ENCODE assay signal across 2 cellular contexts in genomic region chr2:27792759-27793158, GRCh38.
TF ChIP-seq lines count a peak whose summit lies in the region.

No MANE protein-coding gene starts in this region.

TF ChIP-seq in A549, 52 proteins besides CTCF, POLR2A, EP300 and RAD21 (continued from another document):
- TF ChIP-seq, protein P1, sequence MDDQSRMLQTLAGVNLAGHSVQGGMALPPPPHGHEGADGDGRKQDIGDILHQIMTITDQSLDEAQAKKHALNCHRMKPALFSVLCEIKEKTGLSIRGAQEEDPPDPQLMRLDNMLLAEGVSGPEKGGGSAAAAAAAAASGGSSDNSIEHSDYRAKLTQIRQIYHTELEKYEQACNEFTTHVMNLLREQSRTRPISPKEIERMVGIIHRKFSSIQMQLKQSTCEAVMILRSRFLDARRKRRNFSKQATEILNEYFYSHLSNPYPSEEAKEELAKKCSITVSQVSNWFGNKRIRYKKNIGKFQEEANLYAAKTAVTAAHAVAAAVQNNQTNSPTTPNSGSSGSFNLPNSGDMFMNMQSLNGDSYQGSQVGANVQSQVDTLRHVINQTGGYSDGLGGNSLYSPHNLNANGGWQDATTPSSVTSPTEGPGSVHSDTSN (IDR thresholded peaks at IDR 0.05), result no peak

TF ChIP-seq in SK-N-SH, 30 proteins besides CTCF, POLR2A, EP300 and RAD21 (continued from another document):
- TF ChIP-seq, protein P1 (IDR thresholded peaks at IDR 0.05), result peak; percentile 22; the same call in 1 of the 2 replicates
- TF ChIP-seq FOSL2 (IDR thresholded peaks at IDR 0.05; ENCODE audit: borderline replicate concordance, low read depth), result peak; percentile 58; the same call in 1 of the 2 replicates
- no peak for TF ChIP-seq ELF1 (IDR thresholded peaks at IDR 0.05)
- TF ChIP-seq FOXM1 (IDR thresholded peaks at IDR 0.05; ENCODE audit: low read depth), result no peak
- TF ChIP-seq EZH2phosphoT487 (IDR thresholded peaks at IDR 0.05; ENCODE audit: borderline replicate concordance, low read depth), result no peak
- no peak for TF ChIP-seq GATA2 (CRISPR knock-in tag; IDR thresholded peaks at IDR 0.05)
- TF ChIP-seq MXI1 (IDR thresholded peaks at IDR 0.05; ENCODE audit: low read depth, low read length), result no peak
- no peak for TF ChIP-seq RFX5 (IDR thresholded peaks at IDR 0.05; ENCODE audit: low read length)
- TF ChIP-seq, protein P2, sequence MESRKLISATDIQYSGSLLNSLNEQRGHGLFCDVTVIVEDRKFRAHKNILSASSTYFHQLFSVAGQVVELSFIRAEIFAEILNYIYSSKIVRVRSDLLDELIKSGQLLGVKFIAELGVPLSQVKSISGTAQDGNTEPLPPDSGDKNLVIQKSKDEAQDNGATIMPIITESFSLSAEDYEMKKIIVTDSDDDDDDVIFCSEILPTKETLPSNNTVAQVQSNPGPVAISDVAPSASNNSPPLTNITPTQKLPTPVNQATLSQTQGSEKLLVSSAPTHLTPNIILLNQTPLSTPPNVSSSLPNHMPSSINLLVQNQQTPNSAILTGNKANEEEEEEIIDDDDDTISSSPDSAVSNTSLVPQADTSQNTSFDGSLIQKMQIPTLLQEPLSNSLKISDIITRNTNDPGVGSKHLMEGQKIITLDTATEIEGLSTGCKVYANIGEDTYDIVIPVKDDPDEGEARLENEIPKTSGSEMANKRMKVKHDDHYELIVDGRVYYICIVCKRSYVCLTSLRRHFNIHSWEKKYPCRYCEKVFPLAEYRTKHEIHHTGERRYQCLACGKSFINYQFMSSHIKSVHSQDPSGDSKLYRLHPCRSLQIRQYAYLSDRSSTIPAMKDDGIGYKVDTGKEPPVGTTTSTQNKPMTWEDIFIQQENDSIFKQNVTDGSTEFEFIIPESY (IDR thresholded peaks at IDR 0.05; ENCODE audit: borderline replicate concordance, low read depth), result no peak
- TF ChIP-seq NFIC (IDR thresholded peaks at IDR 0.05; ENCODE audit: borderline replicate concordance), result peak; percentile 29; the same call in 1 of the 2 replicates
- TF ChIP-seq REST (IDR thresholded peaks at IDR 0.05; ENCODE audit: low read depth, low read length), result no peak
- TF ChIP-seq JUND (IDR thresholded peaks at IDR 0.05), result 0 out of 2 replicates have a peak, but pooled peaks have one; percentile 37
- TF ChIP-seq TAF1 (IDR thresholded peaks at IDR 0.05; ENCODE audit: borderline replicate concordance, low read depth, low read length), result no peak
- peak; percentile 68 for TF ChIP-seq TCF12 (IDR thresholded peaks at IDR 0.05)
- TF ChIP-seq CHD2 (IDR thresholded peaks at IDR 0.05; ENCODE audit: low read length, partially characterized antibody), result no peak
- no peak for TF ChIP-seq IRF3 (IDR thresholded peaks at IDR 0.05; ENCODE audit: low read depth, low read length)
- TF ChIP-seq RCOR1 (IDR thresholded peaks at IDR 0.05; ENCODE audit: low read length), result no peak
- TF ChIP-seq NRF1 (IDR thresholded peaks at IDR 0.05; ENCODE audit: low read depth, low read length), result no peak
- no peak for TF ChIP-seq FOXJ3 (CRISPR knock-in tag; IDR thresholded peaks at IDR 0.05)
- no peak for TF ChIP-seq USF2 (IDR thresholded peaks at IDR 0.05; ENCODE audit: borderline replicate concordance, low read depth, low read length)
- no peak for TF ChIP-seq POLR2AphosphoS5 (IDR thresholded peaks at IDR 0.05; ENCODE audit: low read depth, low read length)
- TF ChIP-seq SMC3 (IDR thresholded peaks at IDR 0.05; ENCODE audit: low read depth, low read length), result no peak
- TF ChIP-seq RXRA (IDR thresholded peaks at IDR 0.05; ENCODE audit: borderline replicate concordance, low read depth), result no peak
- TF ChIP-seq, protein P3, sequence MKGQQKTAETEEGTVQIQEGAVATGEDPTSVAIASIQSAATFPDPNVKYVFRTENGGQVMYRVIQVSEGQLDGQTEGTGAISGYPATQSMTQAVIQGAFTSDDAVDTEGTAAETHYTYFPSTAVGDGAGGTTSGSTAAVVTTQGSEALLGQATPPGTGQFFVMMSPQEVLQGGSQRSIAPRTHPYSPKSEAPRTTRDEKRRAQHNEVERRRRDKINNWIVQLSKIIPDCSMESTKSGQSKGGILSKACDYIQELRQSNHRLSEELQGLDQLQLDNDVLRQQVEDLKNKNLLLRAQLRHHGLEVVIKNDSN (IDR thresholded peaks at IDR 0.05; ENCODE audit: borderline replicate concordance, low read depth), result no peak
- TF ChIP-seq TEAD4 (IDR thresholded peaks at IDR 0.05; ENCODE audit: borderline replicate concordance, insufficient read depth), result no peak
- no peak for TF ChIP-seq MEF2A (IDR thresholded peaks at IDR 0.05; ENCODE audit: borderline replicate concordance, low read depth)
